ENCODE assay signal across 12 cellular contexts in genomic region chr2:96642564-96643350, GRCh38. TPM values are rescaled to one million over a fixed set of nuclear protein-coding genes. Genes with fewer than 3 reads are reported as not detected.
DNase-seq lines count a peak whose midpoint lies in the region; ATAC-seq and FAIRE-seq lines count a peak whose summit lies in the region.
"Had no signal": no experiment of that assay in that cellular context is flagged by ENCODE, and none has a peak within 500 bp of the region (broad histone marks: within the 10 kb centered on the region; RNA-seq: fewer than 3 reads in every experiment).

Gene FER1L5 (plus strand): TSS chr2:96642764. CDS start chr2:96642837, 73 bp downstream.

- ATAC-seq in HG02623 (IDR thresholded peaks at IDR 0.05; ENCODE audit: unreplicated experiment), result no peak
- no peak for ATAC-seq in GM19452 (IDR thresholded peaks at IDR 0.05; ENCODE audit: unreplicated experiment)
- ATAC-seq: naive thymus-derived CD8-positive, alpha-beta T cell had no signal

- DNase-seq in DMS153 (lab: John Stamatoyannopoulos, UW) (peak; percentile 1), DMS153 treated with DMSO at 0.1 percent for 48 hours (lab: John Stamatoyannopoulos, UW; ENCODE audit: unreplicated experiment) (no peak), iPS DF 6.9 (ENCODE audit: low read depth, low spot score) (peak; percentile 58), small intestine (peak; percentile 11)
- no peak for DNase-seq in central memory CD4-positive, alpha-beta T cell
- DNase-seq: 8988T; activated CD8-positive, alpha-beta memory T cell treated with anti-CD3 and anti-CD28 coated beads, Interleukin-2, amount 50 U/mL, for 48 hours; naive thymus-derived CD8-positive, alpha-beta T cell; NCI-H1105 had no signal

- no peak for FAIRE-seq in small intestine (lab: Jason Lieb, UNC)

- peak within 1 kb of the TSS; percentile 42; the same call in 1 of the 2 replicates for H3K4me3 ChIP-seq in iPS DF 6.9 (ENCODE audit: low read length)
- no peak within 1 kb of the TSS for H3K4me3 ChIP-seq in small intestine (ENCODE audit: low read depth in 1 of 2, low read length in 2 of 2)

- H3K27ac ChIP-seq in angular gyrus (ENCODE audit: low read depth, low read length) (peak within 1 kb of the TSS; percentile 17), iPS DF 6.9 (ENCODE audit: low read length) (no peak within 1 kb of the TSS), small intestine (ENCODE audit: low read depth in 1 of 2, low read length in 1 of 2) (peak within 1 kb of the TSS in 1 of 2 donors; percentile 43)

- no peaks in the 10 kb centered on the region for H3K9me3 ChIP-seq in iPS DF 6.9 (ENCODE audit: control insufficient read depth, insufficient read depth, low read length)
- H3K9me3 ChIP-seq in small intestine (ENCODE audit: control insufficient read depth, low read depth), result no peaks in the 10 kb centered on the region

- H3K4me1 ChIP-seq in iPS DF 6.9 (ENCODE audit: control insufficient read depth, insufficient read depth, low read length) (no peaks in the 10 kb centered on the region), small intestine (ENCODE audit: control insufficient read depth in 2 of 2, insufficient read depth in 1 of 2, low read depth in 1 of 2, low read length in 1 of 2) (no peaks in the 10 kb centered on the region)

- H3K27me3 ChIP-seq in iPS DF 6.9 (ENCODE audit: control insufficient read depth, insufficient read depth, low read length) (no peaks in the 10 kb centered on the region), small intestine (ENCODE audit: control insufficient read depth in 2 of 2, insufficient read depth in 2 of 2, low read length in 2 of 2) (no peaks in the 10 kb centered on the region)

- no CpG with 5 or more reads among the region's 10 CpGs for WGBS in iPS DF 6.9 (ENCODE audit: insufficient coverage, insufficient read length)
- 38 to 56% (median 45%) methylated on average over 10 of the region's 10 CpGs for WGBS in small intestine, 3 donors

- H3K36me3 ChIP-seq in iPS DF 6.9 (ENCODE audit: control insufficient read depth, insufficient read depth, low read length), result no peaks in the 10 kb centered on the region
- H3K36me3 ChIP-seq in small intestine (ENCODE audit: control insufficient read depth in 2 of 2, insufficient read depth in 2 of 2, low read length in 2 of 2), result no peaks in the 10 kb centered on the region

RNA-seq across cellular contexts. Expression of gene FER1L5, which starts in this region (rescaled TPM):
- polyA plus RNA-seq in small intestine, result under 1 TPM in 1 of 3 donors, not detected in 2; 0.09 TPM

Comparison
In these comparisons a context has a peak if more than half of its experiments do, and no peak if none do; other contexts are left out.
1. DNase-seq: peak in DMS153 (single experiment) and iPS DF 6.9 (single experiment); none in DMS153 treated with DMSO at 0.1 percent for 48 hours (single experiment) and central memory CD4-positive, alpha-beta T cell (single experiment).
2. Peak in DNase-seq in small intestine; RNA of the gene not detected or under 1 TPM.